ENCODE assay signal across 24 cellular contexts in genomic region chr2:64356906-64357305, GRCh38.
DNase-seq lines count a peak whose midpoint lies in the region; ATAC-seq, FAIRE-seq and TF ChIP-seq lines count a peak whose summit lies in the region.
"Had no signal": no experiment of that assay in that cellular context is flagged by ENCODE, and none has a peak within 500 bp of the region (broad histone marks: within the 10 kb centered on the region; RNA-seq: fewer than 3 reads in every experiment).

No MANE protein-coding gene starts in this region.

- no peak overlapping the region for H3K4me3 ChIP-seq in GM12878
- no peak overlapping the region for H3K4me3 ChIP-seq in HepG2 (replicated peaks in 1 of 3; ENCODE audit: insufficient read depth in 1 of 3, low read depth in 2 of 3, low read length in 3 of 3)
- H3K4me3 ChIP-seq: A549, BLaER1, GM23248, K562 had no signal

- H3K27me3 Mint-ChIP-seq in activated naive CD4-positive, alpha-beta T cell treated with anti-CD3 and anti-CD28 coated beads, Interleukin-2, amount 50 U/mL, for 24 hours: peaks cover 3% of the 10 kb centered on the region
- H3K27me3 Mint-ChIP-seq in activated naive CD4-positive, alpha-beta T cell treated with anti-CD3 and anti-CD28 coated beads for 36 hours (ENCODE audit: low read depth): peaks cover 10% of the 10 kb centered on the region
- H3K27me3 Mint-ChIP-seq in nephron progenitor cell (ENCODE audit: low read depth, poor library complexity): peaks cover 18% of the 10 kb centered on the region

- H2AFZ ChIP-seq in GM12878 (ENCODE audit: control insufficient read depth, low read depth, low read length): no peak overlapping the region
- no peak overlapping the region for H2AFZ ChIP-seq in HepG2 (ENCODE audit: low read length)
- H2AFZ ChIP-seq: GM23248 had no signal

- H3K9ac ChIP-seq in GM12878 (ENCODE audit: control insufficient read depth, insufficient read depth, low read length) (no peak overlapping the region), HepG2 (ENCODE audit: insufficient read depth, low read depth, low read length) (no peak overlapping the region)
- H3K9ac ChIP-seq: BLaER1, GM23248 had no signal

- no peak for DNase-seq in activated naive CD4-positive, alpha-beta T cell treated with anti-CD3 and anti-CD28 coated beads for 36 hours
- DNase-seq in GM12878 (ENCODE audit: low read depth, low spot score) (no peak), nephron progenitor cell (no peak), HepG2 (ENCODE audit: low spot score) (no peak), NCI-H1048 (lab: John Stamatoyannopoulos, UW) (no peak)
- DNase-seq: AML-193; Calu3; CD4-positive, alpha-beta memory T cell; DMS79 treated with DMSO at 0.1 percent for 48 hours; GF-D8; GM23248; H7; IMR-90; Karpas-422 had no signal

- no peaks in the 10 kb centered on the region; a peak in 1 of 4 replicates for H3K27me3 ChIP-seq in GM12878 (replicated peaks in 1 of 2; ENCODE audit: control insufficient read depth in 2 of 2, insufficient read depth in 2 of 2, low read length in 1 of 2)
- H3K27me3 ChIP-seq in HepG2 (ENCODE audit: control insufficient read depth in 1 of 2, insufficient read depth in 2 of 2, low read length in 2 of 2): peaks cover 0 to 45% of the 10 kb centered on the region in 2 experiments; a peak in 3 of 5 replicates
- H3K27me3 ChIP-seq: BLaER1 had no signal

- ATAC-seq in GM12878: no peak
- ATAC-seq in HepG2: no peak
- no peak for ATAC-seq in HG02763 (IDR thresholded peaks at IDR 0.05; ENCODE audit: unreplicated experiment)
- ATAC-seq: A549, K562 had no signal

- peak overlapping the region; percentile 24 for H3K27ac Mint-ChIP-seq in activated naive CD4-positive, alpha-beta T cell treated with anti-CD3 and anti-CD28 coated beads, Interleukin-2, amount 50 U/mL, for 24 hours
- H3K27ac Mint-ChIP-seq in activated naive CD4-positive, alpha-beta T cell treated with anti-CD3 and anti-CD28 coated beads for 36 hours: no peak overlapping the region
- peak overlapping the region; percentile 80 for H3K27ac Mint-ChIP-seq in nephron progenitor cell
- H3K27ac Mint-ChIP-seq: CD4-positive, alpha-beta memory T cell had no signal

- no peaks in the 10 kb centered on the region for H3K9me3 ChIP-seq in GM12878 (replicated peaks; ENCODE audit: control insufficient read depth, insufficient read depth, low read length)
- no peaks in the 10 kb centered on the region for H3K9me3 ChIP-seq in HepG2 (ENCODE audit: low read length)
- H3K9me3 ChIP-seq: A549 had no signal

- peaks cover 5% of the 10 kb centered on the region for H3K9me3 Mint-ChIP-seq in activated naive CD4-positive, alpha-beta T cell treated with anti-CD3 and anti-CD28 coated beads, Interleukin-2, amount 50 U/mL, for 24 hours
- peaks cover 2% of the 10 kb centered on the region for H3K9me3 Mint-ChIP-seq in activated naive CD4-positive, alpha-beta T cell treated with anti-CD3 and anti-CD28 coated beads for 36 hours
- H3K9me3 Mint-ChIP-seq in nephron progenitor cell: peaks cover 15% of the 10 kb centered on the region

- no TSS peak for BruUV-seq in GM12878 (replicated peaks; lab: Mats Ljungman, UMichigan)
- no TSS peak for BruUV-seq in HepG2 (replicated peaks; lab: Mats Ljungman, UMichigan)

- H3K79me2 ChIP-seq in GM12878 (ENCODE audit: control insufficient read depth, insufficient read depth, low read length): no peaks in the 10 kb centered on the region
- no peaks in the 10 kb centered on the region for H3K79me2 ChIP-seq in HepG2 (ENCODE audit: insufficient read depth, low read length)

- POLR2A ChIA-PET in GM12878 (lab: Charles Lee) (no interaction called here), HepG2 (lab: Yijun Ruan, JAX) (no interaction called here)

- H4K20me1 ChIP-seq in GM12878 (ENCODE audit: control insufficient read depth, insufficient read depth): no peaks in the 10 kb centered on the region
- H4K20me1 ChIP-seq in HepG2 (ENCODE audit: insufficient read depth, low read length): no peaks in the 10 kb centered on the region
- H4K20me1 ChIP-seq: BLaER1 had no signal

- TF ChIP-seq EP300 in GM12878 (IDR thresholded peaks at IDR 0.05; ENCODE audit: borderline replicate concordance in 1 of 2, control insufficient read depth in 1 of 2, low read depth in 2 of 2, low read length in 2 of 2): no peak
- no peak for TF ChIP-seq EP300 in HepG2 (IDR thresholded peaks at IDR 0.05; ENCODE audit: low read depth in 2 of 2, low read length in 2 of 2)
- TF ChIP-seq EP300 in HepG2 (CRISPR knock-in tag; IDR thresholded peaks at IDR 0.05; ENCODE audit: borderline replicate concordance): no peak

- CTCF ChIA-PET in activated naive CD4-positive, alpha-beta T cell treated with anti-CD3 and anti-CD28 coated beads for 36 hours (lab: Charles Lee): no interaction called here
- CTCF ChIA-PET in GM12878 (lab: Yijun Ruan, JAX): no interaction called here
- CTCF ChIA-PET in HepG2 (lab: Yijun Ruan, JAX; ENCODE audit: low intra/inter-chr PET ratio, low total read pairs): no interaction called here

- H3K4me1 Mint-ChIP-seq in activated naive CD4-positive, alpha-beta T cell treated with anti-CD3 and anti-CD28 coated beads, Interleukin-2, amount 50 U/mL, for 24 hours: peaks cover 4% of the 10 kb centered on the region
- peaks cover 7% of the 10 kb centered on the region for H3K4me1 Mint-ChIP-seq in activated naive CD4-positive, alpha-beta T cell treated with anti-CD3 and anti-CD28 coated beads for 36 hours (ENCODE audit: low read depth)
- H3K4me1 Mint-ChIP-seq in nephron progenitor cell: peaks cover 34% of the 10 kb centered on the region

- in situ Hi-C loops in GM12878 (cut with MboI): no loop called here
- in situ Hi-C loops in HepG2 (cut with HindIII; ENCODE audit: extremely low pct_ligation_motif_present, low pct_unique_long_range_greater_than_20kb): no loop called here

- WGBS in GM12878 (ENCODE audit: insufficient coverage, insufficient replicate concordance, low lambda C conversion rate, missing lambda C conversion rate): 34% methylated on average over 2 of the region's 2 CpGs
- WGBS in HepG2 (ENCODE audit: low lambda C conversion rate): 36% methylated on average over 2 of the region's 2 CpGs

- SMC1A ChIA-PET in GM12878 (lab: Charles Lee; ENCODE audit: uncharacterized antibody, unreplicated experiment): interaction anchor here (0.9 kb wide), 1 partner anchor 26 kb away, joined by 3 read pairs; no protein-coding TSS in a partner anchor

- H3K4me2 ChIP-seq in GM12878 (ENCODE audit: control insufficient read depth, insufficient read depth): no peak overlapping the region
- no peak overlapping the region for H3K4me2 ChIP-seq in HepG2 (ENCODE audit: low read depth, low read length)
- H3K4me2 ChIP-seq: A549, BLaER1 had no signal

- H3K36me3 Mint-ChIP-seq in activated naive CD4-positive, alpha-beta T cell treated with anti-CD3 and anti-CD28 coated beads, Interleukin-2, amount 50 U/mL, for 24 hours: peaks cover 3% of the 10 kb centered on the region
- no peaks in the 10 kb centered on the region for H3K36me3 Mint-ChIP-seq in activated naive CD4-positive, alpha-beta T cell treated with anti-CD3 and anti-CD28 coated beads for 36 hours (ENCODE audit: low read depth)
- no peaks in the 10 kb centered on the region for H3K36me3 Mint-ChIP-seq in nephron progenitor cell (ENCODE audit: low read depth)
- H3K36me3 Mint-ChIP-seq: CD14-positive monocyte had no signal

- H3K27ac ChIP-seq in GM12878 (ENCODE audit: control insufficient read depth, insufficient read depth) (no peak overlapping the region), HepG2 (ENCODE audit: extremely low read length, insufficient read depth, low read length) (no peak overlapping the region)
- H3K27ac ChIP-seq: 22Rv1, A549, BLaER1, GM23248, HL-60 had no signal

- FAIRE-seq in GM12878 (lab: Jason Lieb, UNC) (no peak), HepG2 (lab: Jason Lieb, UNC) (no peak)
- FAIRE-seq: A549, GM12891, GM19239, K562 had no signal

- intact Hi-C loops in activated naive CD4-positive, alpha-beta T cell treated with anti-CD3 and anti-CD28 coated beads for 36 hours (cut with micrococcal nuclease): no loop called here
- intact Hi-C loops in GM12878 (cut with micrococcal nuclease; ENCODE audit: unreplicated experiment): no loop called here
- intact Hi-C loops in HepG2 (cut with micrococcal nuclease; ENCODE audit: unreplicated experiment): no loop called here

- TF ChIP-seq POLR2A in GM12878 (IDR thresholded peaks at IDR 0.05; ENCODE audit: low read depth, low read length) (no peak), HepG2 (IDR thresholded peaks at IDR 0.05; ENCODE audit: insufficient read depth in 1 of 2, low read depth in 2 of 2, low read length in 2 of 2) (no peak)

- H3K4me1 ChIP-seq in GM12878 (ENCODE audit: control insufficient read depth, insufficient read depth, low read length): peaks cover 6% of the 10 kb centered on the region; the same call in 1 of the 2 replicates
- H3K4me1 ChIP-seq in HepG2 (ENCODE audit: insufficient read depth, low read length): no peaks in the 10 kb centered on the region

- TF ChIP-seq CTCF in GM12878 (IDR thresholded peaks at IDR 0.05 in 2 of 3, conservative IDR thresholded peaks at IDR 0.05 in 1 of 3; ENCODE audit: control insufficient read depth in 2 of 3, extremely low read depth in 1 of 3, insufficient read depth in 1 of 3, low read depth in 3 of 3, low read length in 3 of 3) (no peak), nephron progenitor cell (IDR thresholded peaks at IDR 0.05) (no peak), HepG2 (CRISPR knock-in tag; IDR thresholded peaks at IDR 0.05) (no peak)

- RAD21 ChIA-PET in GM12878 (lab: Charles Lee; ENCODE audit: unreplicated experiment): interaction anchor here (1.0 kb wide), 1 partner anchor 29 kb away, joined by 3 read pairs; no protein-coding TSS in a partner anchor

- TF ChIP-seq RAD21 in GM12878 (IDR thresholded peaks at IDR 0.05; ENCODE audit: insufficient read depth, low read depth, low read length): no peak
- TF ChIP-seq RAD21 in HepG2 (CRISPR knock-in tag; IDR thresholded peaks at IDR 0.05): no peak

- no peak overlapping the region for H3K4me3 Mint-ChIP-seq in activated naive CD4-positive, alpha-beta T cell treated with anti-CD3 and anti-CD28 coated beads, Interleukin-2, amount 50 U/mL, for 24 hours
- no peak overlapping the region for H3K4me3 Mint-ChIP-seq in activated naive CD4-positive, alpha-beta T cell treated with anti-CD3 and anti-CD28 coated beads for 36 hours
- H3K4me3 Mint-ChIP-seq in nephron progenitor cell: no peak overlapping the region
- H3K4me3 Mint-ChIP-seq: CD4-positive, alpha-beta memory T cell had no signal

- H3K36me3 ChIP-seq in GM12878 (ENCODE audit: control insufficient read depth in 2 of 2, insufficient read depth in 2 of 2, low read length in 1 of 2) (no peaks in the 10 kb centered on the region), HepG2 (replicated peaks in 1 of 2; ENCODE audit: control insufficient read depth in 1 of 2, insufficient read depth in 2 of 2, low read length in 2 of 2) (no peaks in the 10 kb centered on the region)
- H3K36me3 ChIP-seq: BLaER1 had no signal

TF ChIP-seq in HepG2, 621 proteins besides CTCF, POLR2A, EP300 and RAD21:
- TF ChIP-seq MIER2 (CRISPR knock-in tag; IDR thresholded peaks at IDR 0.05) (no peak), GTF2F1 (IDR thresholded peaks at IDR 0.05; ENCODE audit: low read length) (no peak), ZNF329 (CRISPR knock-in tag; IDR thresholded peaks at IDR 0.05; ENCODE audit: low read depth) (no peak)
TF ChIP-seq in HepG2: peak in this region for 0.
